In the genomic region with DNA sequence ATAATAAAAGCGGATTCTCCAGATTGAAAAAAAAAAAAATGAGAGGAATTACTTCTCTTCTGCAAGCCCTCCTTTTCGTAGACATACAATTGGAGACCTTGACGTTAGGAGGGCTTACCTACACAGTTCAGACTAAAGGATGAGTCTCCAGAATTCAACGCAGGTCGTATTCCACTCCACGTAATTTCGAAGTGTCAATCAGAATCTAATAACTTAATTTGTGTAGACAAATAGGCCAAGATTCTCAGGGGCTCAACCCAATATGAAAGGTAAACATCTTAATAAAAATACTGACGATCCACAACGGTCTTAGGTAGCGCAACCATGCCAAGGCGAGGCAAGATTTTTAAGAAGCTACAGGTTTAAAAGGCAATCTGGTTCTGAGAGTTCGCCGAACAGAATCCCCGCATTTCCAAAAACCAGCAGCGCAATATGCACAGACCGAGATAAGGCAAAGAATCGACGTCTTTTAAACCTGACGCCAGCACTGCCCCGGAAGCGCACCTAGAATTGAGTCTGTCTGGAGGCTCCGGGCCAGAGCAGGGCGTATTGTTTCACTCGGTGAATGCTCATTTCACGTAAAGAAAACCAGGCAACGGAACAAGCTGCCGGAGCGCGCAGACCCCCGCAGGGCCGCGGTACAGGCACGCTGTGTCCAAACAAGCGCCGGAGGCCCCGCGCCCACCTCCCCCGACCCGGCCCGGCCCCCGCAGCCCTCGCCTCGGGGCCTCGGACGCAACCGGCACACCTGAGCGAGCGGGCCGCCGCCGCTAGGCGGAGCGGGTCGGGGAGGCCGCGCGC, we compare ENCODE assay signal across 1 cellular context.
TF ChIP-seq lines count a peak whose summit lies in the region.

No MANE protein-coding gene starts in this region.

TF ChIP-seq in IMR-90, 13 proteins besides CTCF, POLR2A, EP300 and RAD21 (continued from another document):
- TF ChIP-seq, protein P1, sequence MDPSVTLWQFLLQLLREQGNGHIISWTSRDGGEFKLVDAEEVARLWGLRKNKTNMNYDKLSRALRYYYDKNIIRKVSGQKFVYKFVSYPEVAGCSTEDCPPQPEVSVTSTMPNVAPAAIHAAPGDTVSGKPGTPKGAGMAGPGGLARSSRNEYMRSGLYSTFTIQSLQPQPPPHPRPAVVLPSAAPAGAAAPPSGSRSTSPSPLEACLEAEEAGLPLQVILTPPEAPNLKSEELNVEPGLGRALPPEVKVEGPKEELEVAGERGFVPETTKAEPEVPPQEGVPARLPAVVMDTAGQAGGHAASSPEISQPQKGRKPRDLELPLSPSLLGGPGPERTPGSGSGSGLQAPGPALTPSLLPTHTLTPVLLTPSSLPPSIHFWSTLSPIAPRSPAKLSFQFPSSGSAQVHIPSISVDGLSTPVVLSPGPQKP (IDR thresholded peaks at IDR 0.05; ENCODE audit: borderline replicate concordance, low read depth, low read length): no peak
- TF ChIP-seq, protein P2, sequence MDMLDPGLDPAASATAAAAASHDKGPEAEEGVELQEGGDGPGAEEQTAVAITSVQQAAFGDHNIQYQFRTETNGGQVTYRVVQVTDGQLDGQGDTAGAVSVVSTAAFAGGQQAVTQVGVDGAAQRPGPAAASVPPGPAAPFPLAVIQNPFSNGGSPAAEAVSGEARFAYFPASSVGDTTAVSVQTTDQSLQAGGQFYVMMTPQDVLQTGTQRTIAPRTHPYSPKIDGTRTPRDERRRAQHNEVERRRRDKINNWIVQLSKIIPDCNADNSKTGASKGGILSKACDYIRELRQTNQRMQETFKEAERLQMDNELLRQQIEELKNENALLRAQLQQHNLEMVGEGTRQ (IDR thresholded peaks at IDR 0.05; ENCODE audit: low read depth, low read length): no peak
